In genomic region chr1:107175102-107175501, GRCh38 we compare ENCODE assay signal across 21 cellular contexts. TPM values are rescaled to one million over a fixed set of nuclear protein-coding genes. Genes with fewer than 3 reads are reported as not detected.
DNase-seq lines count a peak whose midpoint lies in the region; ATAC-seq and TF ChIP-seq lines count a peak whose summit lies in the region.
"Had no signal": no experiment of that assay in that cellular context is flagged by ENCODE, and none has a peak within 500 bp of the region (broad histone marks: within the 10 kb centered on the region; RNA-seq: fewer than 3 reads in every experiment).

No MANE protein-coding gene starts in this region.

- no peaks in the 10 kb centered on the region for H3K9me2 ChIP-seq in neural cell (ENCODE audit: insufficient read depth, low read length)

- TF ChIP-seq POLR2A in adrenal gland (IDR thresholded peaks at IDR 0.05), result no peak

- H3K27me3 ChIP-seq in neural cell (ENCODE audit: insufficient read depth, low read depth, low read length), result no peaks in the 10 kb centered on the region
- H3K27me3 ChIP-seq in adrenal gland, result no peaks in the 10 kb centered on the region

- no peaks in the 10 kb centered on the region for H3K9me3 ChIP-seq in neural cell (ENCODE audit: low read length)
- no peaks in the 10 kb centered on the region for H3K9me3 ChIP-seq in adrenal gland (replicated peaks in 1 of 3)

- peaks cover 4% of the 10 kb centered on the region for H3F3A ChIP-seq in neural cell (ENCODE audit: insufficient read depth, low read length, poor library complexity, severe bottlenecking)

- no peak for ATAC-seq in HG03159 (IDR thresholded peaks at IDR 0.05; ENCODE audit: unreplicated experiment)
- ATAC-seq: PC-3 had no signal

- H3K4me2 ChIP-seq in neural cell (ENCODE audit: low read length), result no peak overlapping the region
- H3K4me2 ChIP-seq: KMS-11 had no signal

- peaks cover 3% of the 10 kb centered on the region for H3K4me1 Mint-ChIP-seq in progenitor cell of endocrine pancreas (ENCODE audit: low read depth)
- H3K4me1 Mint-ChIP-seq: CD14-positive monocyte had no signal

- no peaks in the 10 kb centered on the region for H3K9me3 Mint-ChIP-seq in progenitor cell of endocrine pancreas (ENCODE audit: low read depth)
- H3K9me3 Mint-ChIP-seq: CD14-positive monocyte had no signal

- DNase-seq in NCI-H2107 treated with DMSO at 0.1 percent for 48 hours (lab: John Stamatoyannopoulos, UW; ENCODE audit: unreplicated experiment) (peak; percentile 10), NCI-H2107 (lab: John Stamatoyannopoulos, UW) (no peak), NCI-H1417 (lab: John Stamatoyannopoulos, UW) (peak in 2 of 3 experiments; percentile 70 to 96), NCI-H345 treated with DMSO at 0.1 percent for 48 hours (lab: John Stamatoyannopoulos, UW; ENCODE audit: unreplicated experiment) (peak; percentile 33), progenitor cell of endocrine pancreas (ENCODE audit: low spot score, unreplicated experiment) (no peak), adrenal gland (no peak)
- DNase-seq: GDM1, HCEC 1CT, NCI-H1436 treated with DMSO at 0.1 percent for 48 hours, NCI-H2029, NCI-H446 treated with DMSO at 0.1 percent for 48 hours, PC-3, RPMI8226, SIG-M5, T-helper 1 cell had no signal

- intact Hi-C loops in adrenal gland (cut with DNase I), result no loop called here

- no peaks in the 10 kb centered on the region for H3K27me3 Mint-ChIP-seq in progenitor cell of endocrine pancreas

- TF ChIP-seq EP300 in neural cell (conservative IDR thresholded peaks at IDR 0.05; ENCODE audit: poor library complexity, severe bottlenecking), result no peak

- H4K20me1 ChIP-seq in neural cell (ENCODE audit: insufficient read depth), result no peaks in the 10 kb centered on the region

- no peak overlapping the region for H3K4me3 Mint-ChIP-seq in progenitor cell of endocrine pancreas (ENCODE audit: low read depth)
- H3K4me3 Mint-ChIP-seq: CD14-positive monocyte had no signal

- H3K79me2 ChIP-seq in neural cell (replicated peaks; ENCODE audit: insufficient read depth, low read length), result no peaks in the 10 kb centered on the region

- H3K27ac ChIP-seq in neural cell (ENCODE audit: low read length), result no peak overlapping the region
- no peak overlapping the region for H3K27ac ChIP-seq in adrenal gland
- H3K27ac ChIP-seq: 22Rv1, KMS-11 had no signal

- H3K27ac Mint-ChIP-seq in progenitor cell of endocrine pancreas, result no peak overlapping the region
- H3K27ac Mint-ChIP-seq: CD14-positive monocyte had no signal

- H3K36me3 ChIP-seq in neural cell (ENCODE audit: insufficient read depth, low read length) (no peaks in the 10 kb centered on the region), adrenal gland (replicated peaks in 1 of 2) (no peaks in the 10 kb centered on the region)

- TF ChIP-seq RAD21 in neural cell (conservative IDR thresholded peaks at IDR 0.05), result no peak

- no peak overlapping the region for H3K9ac ChIP-seq in neural cell (ENCODE audit: low read length)
- H3K9ac ChIP-seq: KMS-11 had no signal

- no peak overlapping the region for H2AFZ ChIP-seq in neural cell (ENCODE audit: low read depth, low read length)

- TF ChIP-seq CTCF in neural cell (IDR thresholded peaks at IDR 0.05; ENCODE audit: poor library complexity, severe bottlenecking), result no peak
- no peak for TF ChIP-seq CTCF in progenitor cell of endocrine pancreas (IDR thresholded peaks at IDR 0.05; ENCODE audit: unreplicated experiment)
- TF ChIP-seq CTCF in adrenal gland (IDR thresholded peaks at IDR 0.05), result no peak

- no peak overlapping the region for H3K4me3 ChIP-seq in neural cell (ENCODE audit: low read length)
- no peak overlapping the region for H3K4me3 ChIP-seq in adrenal gland

- no peaks in the 10 kb centered on the region for H3K4me1 ChIP-seq in adrenal gland (replicated peaks in 1 of 2)

- H3K36me3 Mint-ChIP-seq in progenitor cell of endocrine pancreas (ENCODE audit: insufficient read depth), result no peaks in the 10 kb centered on the region
- H3K36me3 Mint-ChIP-seq: CD14-positive monocyte had no signal

TF ChIP-seq in neural cell, 6 proteins besides CTCF, POLR2A, EP300 and RAD21:
- TF ChIP-seq POLR2AphosphoS5 (IDR thresholded peaks at IDR 0.05) (peak; percentile 11), EZH2 (IDR thresholded peaks at IDR 0.05; ENCODE audit: borderline replicate concordance, insufficient read depth, low read length, poor library complexity, severe bottlenecking) (no peak)
- TF ChIP-seq, protein P1, sequence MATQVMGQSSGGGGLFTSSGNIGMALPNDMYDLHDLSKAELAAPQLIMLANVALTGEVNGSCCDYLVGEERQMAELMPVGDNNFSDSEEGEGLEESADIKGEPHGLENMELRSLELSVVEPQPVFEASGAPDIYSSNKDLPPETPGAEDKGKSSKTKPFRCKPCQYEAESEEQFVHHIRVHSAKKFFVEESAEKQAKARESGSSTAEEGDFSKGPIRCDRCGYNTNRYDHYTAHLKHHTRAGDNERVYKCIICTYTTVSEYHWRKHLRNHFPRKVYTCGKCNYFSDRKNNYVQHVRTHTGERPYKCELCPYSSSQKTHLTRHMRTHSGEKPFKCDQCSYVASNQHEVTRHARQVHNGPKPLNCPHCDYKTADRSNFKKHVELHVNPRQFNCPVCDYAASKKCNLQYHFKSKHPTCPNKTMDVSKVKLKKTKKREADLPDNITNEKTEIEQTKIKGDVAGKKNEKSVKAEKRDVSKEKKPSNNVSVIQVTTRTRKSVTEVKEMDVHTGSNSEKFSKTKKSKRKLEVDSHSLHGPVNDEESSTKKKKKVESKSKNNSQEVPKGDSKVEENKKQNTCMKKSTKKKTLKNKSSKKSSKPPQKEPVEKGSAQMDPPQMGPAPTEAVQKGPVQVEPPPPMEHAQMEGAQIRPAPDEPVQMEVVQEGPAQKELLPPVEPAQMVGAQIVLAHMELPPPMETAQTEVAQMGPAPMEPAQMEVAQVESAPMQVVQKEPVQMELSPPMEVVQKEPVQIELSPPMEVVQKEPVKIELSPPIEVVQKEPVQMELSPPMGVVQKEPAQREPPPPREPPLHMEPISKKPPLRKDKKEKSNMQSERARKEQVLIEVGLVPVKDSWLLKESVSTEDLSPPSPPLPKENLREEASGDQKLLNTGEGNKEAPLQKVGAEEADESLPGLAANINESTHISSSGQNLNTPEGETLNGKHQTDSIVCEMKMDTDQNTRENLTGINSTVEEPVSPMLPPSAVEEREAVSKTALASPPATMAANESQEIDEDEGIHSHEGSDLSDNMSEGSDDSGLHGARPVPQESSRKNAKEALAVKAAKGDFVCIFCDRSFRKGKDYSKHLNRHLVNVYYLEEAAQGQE (IDR thresholded peaks at IDR 0.05; ENCODE audit: borderline replicate concordance), result peak; percentile 31

RNA-seq across cellular contexts. Expression of gene NTNG1, which starts 34.3 kb away (rescaled TPM):
- polyA plus RNA-seq in neural cell (0.40 TPM in 1 of 2 replicates, not detected in the other), adrenal gland (1 to 10 TPM; 1.2 to 4.6 (median 2.8) TPM)
- polyA minus RNA-seq in neural cell, result 0.93 and 0.97 TPM in 2 replicates
- total RNA-seq in progenitor cell of endocrine pancreas (1.1 and 2.5 TPM in 2 replicates), adrenal gland (1 to 10 TPM in 3 of 8 donors, under 1 TPM in 3, not detected in 2; 0.13 to 4.3 (median 2.3) TPM)
- total RNA-seq: HT-29 had no signal
- polyA plus RNA-seq: CD14-positive monocyte had no signal

Comparison
In these comparisons a context has a peak if more than half of its experiments do, and no peak if none do; other contexts are left out.
1. DNase-seq: peak in NCI-H2107 treated with DMSO at 0.1 percent for 48 hours (single experiment), NCI-H1417 (2 of 3) and NCI-H345 treated with DMSO at 0.1 percent for 48 hours (single experiment); none in NCI-H2107 (single experiment), progenitor cell of endocrine pancreas (single experiment) and adrenal gland (0 of 7).